In genomic region chr2:134282638-134283400, GRCh38 we compare ENCODE assay signal across 9 cellular contexts. TPM values are rescaled to one million over a fixed set of nuclear protein-coding genes. Genes with fewer than 3 reads are reported as not detected.
DNase-seq lines count a peak whose midpoint lies in the region; ATAC-seq lines count a peak whose summit lies in the region.
"Had no signal": no experiment of that assay in that cellular context is flagged by ENCODE, and none has a peak within 500 bp of the region (broad histone marks: within the 10 kb centered on the region; RNA-seq: fewer than 3 reads in every experiment).

No MANE protein-coding gene starts in this region.

- CTCF ChIA-PET in activated CD4-positive, alpha-beta memory T cell treated with anti-CD3 and anti-CD28 coated beads for 36 hours (lab: Charles Lee), result interaction anchor here (0.6 to 2.4 kb wide), 8 partner anchors 17 to 181 kb away, joined by 3 to 10 read pairs (median 4); partner anchors contain the start of gene MGAT5

- intact Hi-C loops in activated CD4-positive, alpha-beta memory T cell treated with anti-CD3 and anti-CD28 coated beads for 36 hours (cut with micrococcal nuclease), result loop anchor here (1.0 to 10.0 kb wide), 8 partner anchors 7 to 632 kb away; partner anchors contain the start of gene CCNT2

- H3K18ac ChIP-seq in neuronal stem cell (ENCODE audit: low read length), result no peak overlapping the region

- no peak overlapping the region for H3K4me3 Mint-ChIP-seq in activated CD4-positive, alpha-beta memory T cell treated with anti-CD3 and anti-CD28 coated beads for 36 hours

- no peak overlapping the region for H2BK12ac ChIP-seq in neuronal stem cell (ENCODE audit: low read length)

- H3K4me1 Mint-ChIP-seq in activated CD4-positive, alpha-beta memory T cell treated with anti-CD3 and anti-CD28 coated beads for 36 hours (ENCODE audit: low read depth), result peaks cover 42% of the 10 kb centered on the region

- peaks cover 7% of the 10 kb centered on the region for H3K36me3 Mint-ChIP-seq in activated CD4-positive, alpha-beta memory T cell treated with anti-CD3 and anti-CD28 coated beads for 36 hours

- no peak overlapping the region for H2BK5ac ChIP-seq in neuronal stem cell (ENCODE audit: low read length)

- H2AK5ac ChIP-seq in neuronal stem cell (ENCODE audit: low read depth, low read length), result no peak overlapping the region

- H2AFZ ChIP-seq in neuronal stem cell (ENCODE audit: low read length), result no peak overlapping the region

- H3K4ac ChIP-seq in neuronal stem cell (ENCODE audit: low read length), result no peak overlapping the region

- no peak overlapping the region for H3K9ac ChIP-seq in neuronal stem cell (ENCODE audit: low read depth, low read length, poor library complexity)

- H3K4me1 ChIP-seq in neuronal stem cell (ENCODE audit: control insufficient read depth in 2 of 2, insufficient read depth in 1 of 2, low read depth in 1 of 2, low read length in 2 of 2), result no peaks in the 10 kb centered on the region
- H3K4me1 ChIP-seq: A549 had no signal

- no peak overlapping the region for H3K4me3 ChIP-seq in neuronal stem cell (ENCODE audit: low read length in 2 of 2)
- H3K4me3 ChIP-seq: A549 had no signal

- peak overlapping the region; percentile 21 for H3K27ac Mint-ChIP-seq in activated CD4-positive, alpha-beta memory T cell treated with anti-CD3 and anti-CD28 coated beads for 36 hours

- H3K36me3 ChIP-seq in neuronal stem cell (replicated peaks in 1 of 2; ENCODE audit: control insufficient read depth in 2 of 2, insufficient read depth in 2 of 2, low read length in 2 of 2), result peaks cover 0 to 7% of the 10 kb centered on the region in 2 donors

- no peak overlapping the region for H2BK15ac ChIP-seq in neuronal stem cell (ENCODE audit: low read length)

- H3K79me1 ChIP-seq in neuronal stem cell (ENCODE audit: low read depth, low read length), result no peaks in the 10 kb centered on the region

- H3K4me2 ChIP-seq in neuronal stem cell (ENCODE audit: insufficient read depth, low read length, poor library complexity, severe bottlenecking), result no peak overlapping the region
- H3K4me2 ChIP-seq: A549 had no signal

- POLR2A ChIA-PET in activated CD4-positive, alpha-beta memory T cell treated with anti-CD3 and anti-CD28 coated beads for 36 hours (lab: Charles Lee), result interaction anchor here (0.9 to 1.5 kb wide), 3 partner anchors 32 to 65 kb away, joined by 3 to 4 read pairs (median 4); no protein-coding TSS in a partner anchor

- no peaks in the 10 kb centered on the region for H3K9me3 Mint-ChIP-seq in activated CD4-positive, alpha-beta memory T cell treated with anti-CD3 and anti-CD28 coated beads for 36 hours

- no peak overlapping the region for H3K14ac ChIP-seq in neuronal stem cell (ENCODE audit: low read length)

- H3K27me3 Mint-ChIP-seq in activated CD4-positive, alpha-beta memory T cell treated with anti-CD3 and anti-CD28 coated beads for 36 hours, result no peaks in the 10 kb centered on the region

- peak; percentile 87 to 90 for ATAC-seq in activated CD4-positive, CD25-positive, alpha-beta regulatory T cell treated with anti-CD3 and anti-CD28 coated beads, Interleukin-2, amount 50 U/mL, for 24 hours
- peak; percentile 92 for ATAC-seq in HG03066 (IDR thresholded peaks at IDR 0.05; ENCODE audit: low read depth, unreplicated experiment)
- ATAC-seq: A549 had no signal

- no peak overlapping the region for H3K27ac ChIP-seq in neuronal stem cell (replicated peaks; ENCODE audit: low read length)
- H3K27ac ChIP-seq: A549 had no signal

- no peaks in the 10 kb centered on the region for H3K27me3 ChIP-seq in neuronal stem cell (ENCODE audit: control insufficient read depth in 3 of 3, insufficient read depth in 3 of 3, low read depth in 1 of 3, low read length in 3 of 3)

- no peak overlapping the region for H3K23ac ChIP-seq in neuronal stem cell (ENCODE audit: low read depth, low read length, poor library complexity)

- no CpG with 5 or more reads among the region's 4 CpGs for WGBS in neuronal stem cell (ENCODE audit: extremely low coverage in 2 of 2, insufficient read length in 2 of 2, insufficient replicate concordance in 1 of 2), 2 donors

- no peak overlapping the region for H4K8ac ChIP-seq in neuronal stem cell (ENCODE audit: low read depth, low read length)

- H4K91ac ChIP-seq in neuronal stem cell (ENCODE audit: low read depth, low read length, poor library complexity), result no peak overlapping the region

- DNase-seq in activated CD4-positive, CD25-positive, alpha-beta regulatory T cell treated with anti-CD3 and anti-CD28 coated beads, Interleukin-2, amount 50 U/mL, for 72 hours, result no peak
- peak; percentile 73 for DNase-seq in activated CD4-positive, alpha-beta memory T cell treated with anti-CD3 and anti-CD28 coated beads for 36 hours
- peak; percentile 26 to 57 for DNase-seq in stimulated activated CD8-positive, alpha-beta memory T cell treated with anti-CD3 and anti-CD28 coated beads, Interleukin-7, amount 100 ng/mL, for 48 hours (ENCODE audit: extremely low read depth in 1 of 2, low read depth in 1 of 2)
- DNase-seq in kidney tubule cell (ENCODE audit: low spot score) (no peak), neuronal stem cell (ENCODE audit: low spot score) (no peak), epidermal melanocyte (ENCODE audit: insufficient read length, low spot score) (no peak)

- no peaks in the 10 kb centered on the region for H3K9me3 ChIP-seq in neuronal stem cell (replicated peaks in 1 of 2; ENCODE audit: control insufficient read depth in 2 of 2, insufficient read depth in 1 of 2, low read depth in 1 of 2, low read length in 2 of 2)
- H3K9me3 ChIP-seq: A549 had no signal

- no peak overlapping the region for H2BK120ac ChIP-seq in neuronal stem cell (ENCODE audit: low read depth, low read length)

RNA-seq across cellular contexts. Expression of gene MGAT5, which starts 28.9 kb away (rescaled TPM):
- total RNA-seq in activated CD4-positive, alpha-beta memory T cell treated with anti-CD3 and anti-CD28 coated beads for 36 hours, result 10 to 100 TPM; 33.6 to 38.3 TPM
- polyA plus RNA-seq in neuronal stem cell (2013, experiment 1 of 2), result 15.1 TPM
- polyA plus RNA-seq in neuronal stem cell (2013, experiment 2 of 2), result 14.4 TPM

Comparison
In these comparisons a context has a peak if more than half of its experiments do, and no peak if none do; other contexts are left out.
1. DNase-seq: peak in activated CD4-positive, alpha-beta memory T cell treated with anti-CD3 and anti-CD28 coated beads for 36 hours (single experiment) and stimulated activated CD8-positive, alpha-beta memory T cell treated with anti-CD3 and anti-CD28 coated beads, Interleukin-7, amount 100 ng/mL, for 48 hours (2 of 2); none in activated CD4-positive, CD25-positive, alpha-beta regulatory T cell treated with anti-CD3 and anti-CD28 coated beads, Interleukin-2, amount 50 U/mL, for 72 hours (single experiment), kidney tubule cell (single experiment), neuronal stem cell (single experiment) and epidermal melanocyte (single experiment).